ENCODE assay signal across 8 cellular contexts in genomic region chr16:56930516-56931252, GRCh38. TPM values are rescaled to one million over a fixed set of nuclear protein-coding genes. Genes with fewer than 3 reads are reported as not detected.
A peak's percentile ranks its signal among the peaks of the same experiment; 100 is the strongest.
DNase-seq lines count a peak whose midpoint lies in the region; ATAC-seq and TF ChIP-seq lines count a peak whose summit lies in the region.

No MANE protein-coding gene starts in this region.

- ATAC-seq in HG02610 (IDR thresholded peaks at IDR 0.05; ENCODE audit: unreplicated experiment) (no peak), HG03045 (IDR thresholded peaks at IDR 0.05; ENCODE audit: unreplicated experiment) (no peak)

- peak overlapping the region; percentile 95 for H3K27ac Mint-ChIP-seq in HFFc6
- peak overlapping the region; percentile 96 for H3K27ac Mint-ChIP-seq in activated CD4-positive, alpha-beta memory T cell treated with anti-CD3 and anti-CD28 coated beads, Interleukin-2, amount 10 ng/mL, durations not matched to agents 7 days and 5 days

- CTCF ChIA-PET in activated CD4-positive, alpha-beta memory T cell treated with anti-CD3 and anti-CD28 coated beads, Interleukin-2, amount 10 ng/mL, durations not matched to agents 7 days and 5 days (lab: Charles Lee), result interaction anchor here (0.9 to 1.9 kb wide), 3 partner anchors 10 to 61 kb away, joined by 3 to 6 read pairs (median 4); no protein-coding TSS in a partner anchor

- H3K36me3 ChIP-seq in mucosa of rectum (ENCODE audit: control insufficient read depth in 2 of 2, insufficient read depth in 2 of 2, low read length in 2 of 2), result peaks cover 15 to 17% of the 10 kb centered on the region in 2 donors
- peaks cover 34% of the 10 kb centered on the region for H3K36me3 ChIP-seq in MG63

- peak overlapping the region; percentile 73 to 77 for H3K4me3 ChIP-seq in mucosa of rectum (ENCODE audit: low read length in 2 of 2)
- no peak overlapping the region; the same call in 1 of the 2 replicates for H3K4me3 ChIP-seq in MG63

- POLR2A ChIA-PET in activated CD4-positive, alpha-beta memory T cell treated with anti-CD3 and anti-CD28 coated beads, Interleukin-2, amount 10 ng/mL, durations not matched to agents 7 days and 5 days (lab: Charles Lee), result interaction anchor here (1.0 to 6.8 kb wide), 15 partner anchors 9 to 248 kb away, joined by 3 to 140 read pairs (median 9); partner anchors contain the start of genes NLRC5 and SLC12A3

- H3K27me3 Mint-ChIP-seq in HFFc6 (ENCODE audit: insufficient read depth), result peaks cover 13% of the 10 kb centered on the region
- H3K27me3 Mint-ChIP-seq in activated CD4-positive, alpha-beta memory T cell treated with anti-CD3 and anti-CD28 coated beads, Interleukin-2, amount 10 ng/mL, durations not matched to agents 7 days and 5 days, result peaks cover 2% of the 10 kb centered on the region

- peaks cover 27% of the 10 kb centered on the region for H3K36me3 Mint-ChIP-seq in HFFc6 (ENCODE audit: low read depth)
- peaks cover 33% of the 10 kb centered on the region for H3K36me3 Mint-ChIP-seq in activated CD4-positive, alpha-beta memory T cell treated with anti-CD3 and anti-CD28 coated beads, Interleukin-2, amount 10 ng/mL, durations not matched to agents 7 days and 5 days (ENCODE audit: low read depth)

- H3K4me1 ChIP-seq in mucosa of rectum (ENCODE audit: control insufficient read depth in 2 of 2, insufficient read depth in 2 of 2, low read length in 2 of 2), result peaks cover 17 to 30% of the 10 kb centered on the region in 2 donors

- H3K4me3 Mint-ChIP-seq in HFFc6, result peak overlapping the region; percentile 99; the same call in 1 of the 2 replicates
- H3K4me3 Mint-ChIP-seq in activated CD4-positive, alpha-beta memory T cell treated with anti-CD3 and anti-CD28 coated beads, Interleukin-2, amount 10 ng/mL, durations not matched to agents 7 days and 5 days, result peak overlapping the region; percentile 98

- peak overlapping the region; percentile 20 to 91 for H3K9ac ChIP-seq in mucosa of rectum (ENCODE audit: low read depth in 1 of 2, low read length in 2 of 2)

- peaks cover 23% of the 10 kb centered on the region for H3K4me1 Mint-ChIP-seq in HFFc6 (ENCODE audit: low read depth)
- peaks cover 25% of the 10 kb centered on the region for H3K4me1 Mint-ChIP-seq in activated CD4-positive, alpha-beta memory T cell treated with anti-CD3 and anti-CD28 coated beads, Interleukin-2, amount 10 ng/mL, durations not matched to agents 7 days and 5 days

- H3K27me3 ChIP-seq in mucosa of rectum (ENCODE audit: control insufficient read depth in 2 of 2, insufficient read depth in 2 of 2, low read length in 2 of 2) (no peaks in the 10 kb centered on the region), MG63 (no peaks in the 10 kb centered on the region)

- TF ChIP-seq CTCF in 22Rv1 (IDR thresholded peaks at IDR 0.05) (no peak), HFFc6 (IDR thresholded peaks at IDR 0.05) (no peak)

- no peaks in the 10 kb centered on the region for H3K9me3 Mint-ChIP-seq in HFFc6
- H3K9me3 Mint-ChIP-seq in activated CD4-positive, alpha-beta memory T cell treated with anti-CD3 and anti-CD28 coated beads, Interleukin-2, amount 10 ng/mL, durations not matched to agents 7 days and 5 days, result no peaks in the 10 kb centered on the region

- peak overlapping the region; percentile 91; the same call in 1 of the 2 replicates for H3K27ac ChIP-seq in 22Rv1
- peak overlapping the region; percentile 99 to 100 for H3K27ac ChIP-seq in mucosa of rectum (ENCODE audit: low read depth in 2 of 2, low read length in 2 of 2)

- no peaks in the 10 kb centered on the region for H3K9me3 ChIP-seq in mucosa of rectum (ENCODE audit: control insufficient read depth in 2 of 2, low read length in 2 of 2)
- no peaks in the 10 kb centered on the region for H3K9me3 ChIP-seq in MG63

- DNase-seq in HFFc6 (no peak), SW 1271 (lab: John Stamatoyannopoulos, UW) (no peak), MG63 (no peak)
- DNase-seq in activated CD4-positive, alpha-beta memory T cell treated with anti-CD3 and anti-CD28 coated beads, Interleukin-2, amount 10 ng/mL, durations not matched to agents 7 days and 5 days, result no peak

RNA-seq across cellular contexts. Expression of gene HERPUD1, which starts 1.3 kb away (rescaled TPM):
- 100 to 1,000 TPM in 3 of 6 experiments, 10 to 100 TPM in 3; 87.9 to 109 (median 96.9) TPM for total RNA-seq in HFFc6 (2021; fragmentation: NEBNext Ultra II Directional; extraction: Animal tissue kit (Norgen Biotek cat#: 25700))
- total RNA-seq in activated CD4-positive, alpha-beta memory T cell treated with anti-CD3 and anti-CD28 coated beads, Interleukin-2, amount 10 ng/mL, durations not matched to agents 7 days and 5 days, result 100 to 1,000 TPM; 166 to 171 TPM
- total RNA-seq in MG63 (2014; rRNA removed; shearing (Covaris generic); ENCODE audit: low replicate concordance), result 226 and 252 TPM in 2 replicates

RNA-seq across cellular contexts. Expression of gene CETP, which starts 31.1 kb away (rescaled TPM):
- total RNA-seq in HFFc6 (2021; fragmentation: NEBNext Ultra II Directional; extraction: Animal tissue kit (Norgen Biotek cat#: 25700)), result not detected
- total RNA-seq in activated CD4-positive, alpha-beta memory T cell treated with anti-CD3 and anti-CD28 coated beads, Interleukin-2, amount 10 ng/mL, durations not matched to agents 7 days and 5 days, result not detected
- not detected in 2 replicates for total RNA-seq in MG63 (2014; rRNA removed; shearing (Covaris generic); ENCODE audit: low replicate concordance)

RNA-seq across cellular contexts. Expression of gene NLRC5, which starts 58.7 kb away (rescaled TPM):
- total RNA-seq in HFFc6 (2021; fragmentation: NEBNext Ultra II Directional; extraction: Animal tissue kit (Norgen Biotek cat#: 25700)), result 10 to 100 TPM; 18.2 to 26.2 (median 21.7) TPM
- 100 to 1,000 TPM; 259 to 263 TPM for total RNA-seq in activated CD4-positive, alpha-beta memory T cell treated with anti-CD3 and anti-CD28 coated beads, Interleukin-2, amount 10 ng/mL, durations not matched to agents 7 days and 5 days
- total RNA-seq in MG63 (2014; rRNA removed; shearing (Covaris generic); ENCODE audit: low replicate concordance), result 4.9 and 11.7 TPM in 2 replicates

Comparison
In these comparisons a context has a peak if more than half of its experiments do, and no peak if none do; other contexts are left out.
1. RNA of gene NLRC5, which starts 58.7 kb away (total RNA-seq): 259 to 263 TPM in activated CD4-positive, alpha-beta memory T cell treated with anti-CD3 and anti-CD28 coated beads, Interleukin-2, amount 10 ng/mL, durations not matched to agents 7 days and 5 days; 18.2 to 26.2 TPM in HFFc6 and 4.9 to 11.7 TPM in MG63; every median in the first group is over 4 times any median in the second.